1 cellular context compared by ENCODE assay signal in genomic region chr9:35812025-35812602, GRCh38.
TF ChIP-seq lines count a peak whose summit lies in the region.

A gene with protein sequence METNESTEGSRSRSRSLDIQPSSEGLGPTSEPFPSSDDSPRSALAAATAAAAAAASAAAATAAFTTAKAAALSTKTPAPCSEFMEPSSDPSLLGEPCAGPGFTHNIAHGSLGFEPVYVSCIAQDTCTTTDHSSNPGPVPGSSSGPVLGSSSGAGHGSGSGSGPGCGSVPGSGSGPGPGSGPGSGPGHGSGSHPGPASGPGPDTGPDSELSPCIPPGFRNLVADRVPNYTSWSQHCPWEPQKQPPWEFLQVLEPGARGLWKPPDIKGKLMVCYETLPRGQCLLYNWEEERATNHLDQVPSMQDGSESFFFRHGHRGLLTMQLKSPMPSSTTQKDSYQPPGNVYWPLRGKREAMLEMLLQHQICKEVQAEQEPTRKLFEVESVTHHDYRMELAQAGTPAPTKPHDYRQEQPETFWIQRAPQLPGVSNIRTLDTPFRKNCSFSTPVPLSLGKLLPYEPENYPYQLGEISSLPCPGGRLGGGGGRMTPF (minus strand): TSS chr9:35812262. CDS start chr9:35812147, 115 bp downstream.

TF ChIP-seq in GM12878, 131 proteins besides CTCF, POLR2A, EP300 and RAD21 (continued from another document and continues in another):
- no peak; the same call in 1 of the 2 replicates for TF ChIP-seq ZNF687 (IDR thresholded peaks at IDR 0.05)
- no peak for TF ChIP-seq ETV6 (conservative IDR thresholded peaks at IDR 0.05 in 1 of 2, IDR thresholded peaks at IDR 0.05 in 1 of 2; ENCODE audit: borderline replicate concordance in 1 of 2, low read depth in 1 of 2)
- TF ChIP-seq, protein P1, sequence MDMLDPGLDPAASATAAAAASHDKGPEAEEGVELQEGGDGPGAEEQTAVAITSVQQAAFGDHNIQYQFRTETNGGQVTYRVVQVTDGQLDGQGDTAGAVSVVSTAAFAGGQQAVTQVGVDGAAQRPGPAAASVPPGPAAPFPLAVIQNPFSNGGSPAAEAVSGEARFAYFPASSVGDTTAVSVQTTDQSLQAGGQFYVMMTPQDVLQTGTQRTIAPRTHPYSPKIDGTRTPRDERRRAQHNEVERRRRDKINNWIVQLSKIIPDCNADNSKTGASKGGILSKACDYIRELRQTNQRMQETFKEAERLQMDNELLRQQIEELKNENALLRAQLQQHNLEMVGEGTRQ (IDR thresholded peaks at IDR 0.05; ENCODE audit: borderline replicate concordance, low read depth, low read length), result peak; percentile 47
- peak; percentile 44; the same call in 1 of the 2 replicates for TF ChIP-seq SPI1 (IDR thresholded peaks at IDR 0.05; ENCODE audit: borderline replicate concordance, insufficient read depth, low read depth, low read length)
- no peak for TF ChIP-seq EED (IDR thresholded peaks at IDR 0.05; ENCODE audit: low read depth)
- TF ChIP-seq STAT3 (IDR thresholded peaks at IDR 0.05; ENCODE audit: low read depth, low read length), result no peak
- no peak for TF ChIP-seq ZNF384 (IDR thresholded peaks at IDR 0.05; ENCODE audit: borderline replicate concordance, low read depth, low read length)
- TF ChIP-seq CHD1 (IDR thresholded peaks at IDR 0.05; ENCODE audit: low read depth, low read length), result no peak
- peak; percentile 82 for TF ChIP-seq NR2C1 (IDR thresholded peaks at IDR 0.05)
- TF ChIP-seq ATF7 (IDR thresholded peaks at IDR 0.05; ENCODE audit: low read depth), result 0 out of 2 replicates have a peak, but pooled peaks have one; percentile 34
- no peak; the same call in 1 of the 2 replicates for TF ChIP-seq PAX5 (IDR thresholded peaks at IDR 0.05; ENCODE audit: borderline replicate concordance, low read depth, low read length)
- no peak for TF ChIP-seq EGR1 (IDR thresholded peaks at IDR 0.05; ENCODE audit: borderline replicate concordance in 1 of 2, low read depth in 2 of 2, low read length in 2 of 2)
- peak; percentile 60; the same call in 1 of the 2 replicates for TF ChIP-seq TCF3 (IDR thresholded peaks at IDR 0.05; ENCODE audit: borderline replicate concordance, insufficient read depth, low read depth, low read length)
- no peak; the same call in 1 of the 2 replicates for TF ChIP-seq SMARCA5 (IDR thresholded peaks at IDR 0.05)
- peak; percentile 36 for TF ChIP-seq MEF2B (IDR thresholded peaks at IDR 0.05; ENCODE audit: partially characterized antibody, poor library complexity, severe bottlenecking)
- TF ChIP-seq MYB (IDR thresholded peaks at IDR 0.05; ENCODE audit: borderline replicate concordance, low read depth, low read length), result no peak
- TF ChIP-seq ASH2L (IDR thresholded peaks at IDR 0.05; ENCODE audit: borderline replicate concordance, low read depth), result no peak
- peak; percentile 41 for TF ChIP-seq PBX3 (IDR thresholded peaks at IDR 0.05; ENCODE audit: insufficient replicate concordance, low read depth, low read length)
- TF ChIP-seq PKNOX1 (IDR thresholded peaks at IDR 0.05), result peak; percentile 80
- TF ChIP-seq KLF5 (IDR thresholded peaks at IDR 0.05; ENCODE audit: partially characterized antibody), result peak; percentile 65
- no peak for TF ChIP-seq TBL1XR1 (IDR thresholded peaks at IDR 0.05; ENCODE audit: low read depth, low read length)
- TF ChIP-seq BMI1 (IDR thresholded peaks at IDR 0.05; ENCODE audit: borderline replicate concordance), result peak; percentile 95
- no peak for TF ChIP-seq NFXL1 (IDR thresholded peaks at IDR 0.05; ENCODE audit: borderline replicate concordance)
- no peak; the same call in 1 of the 2 replicates for TF ChIP-seq LARP7 (IDR thresholded peaks at IDR 0.05)
- peak; percentile 100 for TF ChIP-seq GABPA (IDR thresholded peaks at IDR 0.05; ENCODE audit: low read depth)
- peak; percentile 90 for TF ChIP-seq RUNX3 (IDR thresholded peaks at IDR 0.05; ENCODE audit: low read length)
- peak; percentile 78; the same call in 1 of the 2 replicates for TF ChIP-seq ZNF207 (IDR thresholded peaks at IDR 0.05; ENCODE audit: borderline replicate concordance)
- TF ChIP-seq EZH2 (IDR thresholded peaks at IDR 0.05; ENCODE audit: borderline replicate concordance, control insufficient read depth, low read depth, low read length), result no peak
- TF ChIP-seq NFIC (IDR thresholded peaks at IDR 0.05; ENCODE audit: low read depth, low read length), result no peak
- TF ChIP-seq ZNF217 (IDR thresholded peaks at IDR 0.05), result no peak
- peak; percentile 97 for TF ChIP-seq HCFC1 (IDR thresholded peaks at IDR 0.05; ENCODE audit: low read length)
- peak; percentile 54; the same call in 1 of the 2 replicates for TF ChIP-seq ZBED1 (IDR thresholded peaks at IDR 0.05; ENCODE audit: borderline replicate concordance)
- TF ChIP-seq FOXM1 (IDR thresholded peaks at IDR 0.05; ENCODE audit: low read depth, low read length), result 0 out of 2 replicates have a peak, but pooled peaks have one; percentile 7
- no peak for TF ChIP-seq BCL11A (IDR thresholded peaks at IDR 0.05; ENCODE audit: low read depth, low read length)
- no peak for TF ChIP-seq E4F1 (IDR thresholded peaks at IDR 0.05; ENCODE audit: borderline replicate concordance, partially characterized antibody)
- TF ChIP-seq RBBP5 (conservative IDR thresholded peaks at IDR 0.05), result no peak
- TF ChIP-seq SREBF1 (IDR thresholded peaks at IDR 0.05; ENCODE audit: low read length), result 0 out of 2 replicates have a peak, but pooled peaks have one; percentile 13
- TF ChIP-seq BRCA1 (IDR thresholded peaks at IDR 0.05; ENCODE audit: low read depth, low read length), result no peak
- TF ChIP-seq ZBTB4 (CRISPR knock-in tag; IDR thresholded peaks at IDR 0.05), result no peak
- TF ChIP-seq CUX1 (IDR thresholded peaks at IDR 0.05; ENCODE audit: insufficient replicate concordance, low read depth, low read length), result no peak
